8 cellular contexts compared by ENCODE assay signal in genomic region chr3:32177702-32178198, GRCh38.
DNase-seq lines count a peak whose midpoint lies in the region; ATAC-seq and TF ChIP-seq lines count a peak whose summit lies in the region.

No MANE protein-coding gene starts in this region.

- H3K14ac ChIP-seq in mesenchymal stem cell (ENCODE audit: low read length in 2 of 2): no peak overlapping the region

- peak; percentile 55 for DNase-seq in NCI-H345 (lab: John Stamatoyannopoulos, UW)
- DNase-seq in NCI-H345 treated with DMSO at 0.1 percent for 48 hours (lab: John Stamatoyannopoulos, UW; ENCODE audit: unreplicated experiment): no peak
- peak; percentile 61 for DNase-seq in NCI-H460 (ENCODE audit: extremely low read depth, low read depth)
- DNase-seq in ecto neural progenitor cell (ENCODE audit: low spot score): peak; percentile 70
- DNase-seq in mesenchymal stem cell: peak; percentile 71
- DNase-seq in thoracic aorta (ENCODE audit: low spot score): no peak

- peak; percentile 77 for ATAC-seq in HG02938 (IDR thresholded peaks at IDR 0.05; ENCODE audit: unreplicated experiment)
- peak; percentile 75 to 80 for ATAC-seq in activated CD4-positive, CD25-positive, alpha-beta regulatory T cell treated with anti-CD3 and anti-CD28 coated beads, Interleukin-2, amount 50 U/mL, for 24 hours
- peak; percentile 60 for ATAC-seq in thoracic aorta (ENCODE audit: insufficient number of reproducible peaks, low FRiP score, low read depth)

- H3K9ac ChIP-seq in mesenchymal stem cell (ENCODE audit: low read length): no peak overlapping the region

- no peak overlapping the region for H3K4me2 ChIP-seq in mesenchymal stem cell (ENCODE audit: low read length, poor library complexity, severe bottlenecking)

- H2AK5ac ChIP-seq in mesenchymal stem cell (ENCODE audit: low read length, severe bottlenecking): no peak overlapping the region

- H3K27me3 ChIP-seq in mesenchymal stem cell (ENCODE audit: control insufficient read depth in 1 of 2, insufficient read depth in 1 of 2, low read length in 2 of 2): peaks cover 0 to 16% of the 10 kb centered on the region in 2 experiments
- no peaks in the 10 kb centered on the region for H3K27me3 ChIP-seq in thoracic aorta (replicated peaks; ENCODE audit: insufficient read depth)

- no peak overlapping the region for H2BK5ac ChIP-seq in mesenchymal stem cell (ENCODE audit: low read depth, low read length, poor library complexity, severe bottlenecking)

- H3K79me1 ChIP-seq in mesenchymal stem cell (replicated peaks; ENCODE audit: low read length, poor library complexity, severe bottlenecking): no peaks in the 10 kb centered on the region

- no peak overlapping the region for H2AFZ ChIP-seq in mesenchymal stem cell (ENCODE audit: low read depth, low read length)

- no peak overlapping the region for H4K91ac ChIP-seq in mesenchymal stem cell (ENCODE audit: low read length)

- H3K36me3 ChIP-seq in mesenchymal stem cell (ENCODE audit: control insufficient read depth in 1 of 2, insufficient read depth in 2 of 2, low read depth in 1 of 2, low read length in 2 of 2) (no peaks in the 10 kb centered on the region), thoracic aorta (no peaks in the 10 kb centered on the region)

- no peak overlapping the region for H2BK15ac ChIP-seq in mesenchymal stem cell (ENCODE audit: low read depth, poor library complexity, severe bottlenecking)

- H3K4me1 ChIP-seq in mesenchymal stem cell (ENCODE audit: control insufficient read depth, insufficient read depth, low read depth, low read length) (peaks cover 2% of the 10 kb centered on the region), thoracic aorta (ENCODE audit: control insufficient read depth in 1 of 2, low read depth in 2 of 2) (no peaks in the 10 kb centered on the region)

- no peak overlapping the region for H2BK120ac ChIP-seq in mesenchymal stem cell (ENCODE audit: low read depth, low read length)

- no peak overlapping the region for H3K23ac ChIP-seq in mesenchymal stem cell (ENCODE audit: low read length in 2 of 2)

- H3K27ac ChIP-seq in mesenchymal stem cell (ENCODE audit: low read length, poor library complexity, severe bottlenecking) (no peak overlapping the region), thoracic aorta (no peak overlapping the region)

- no peak overlapping the region for H3K18ac ChIP-seq in mesenchymal stem cell (ENCODE audit: low read depth in 1 of 2, low read length in 2 of 2)

- H3K9me3 ChIP-seq in mesenchymal stem cell (ENCODE audit: control insufficient read depth, low read length) (no peaks in the 10 kb centered on the region), thoracic aorta (no peaks in the 10 kb centered on the region)

- no peak overlapping the region for H3K4ac ChIP-seq in mesenchymal stem cell (ENCODE audit: low read depth in 1 of 2, low read length in 2 of 2)

- TF ChIP-seq CTCF in thoracic aorta (IDR thresholded peaks at IDR 0.05): peak; percentile 42

- 44% methylated on average over 5 of the region's 5 CpGs for WGBS in mesenchymal stem cell

- no peak overlapping the region for H3K4me3 ChIP-seq in mesenchymal stem cell (ENCODE audit: insufficient read depth in 1 of 2, low read depth in 1 of 2, low read length in 2 of 2)
- no peak overlapping the region for H3K4me3 ChIP-seq in thoracic aorta

- no peak overlapping the region for H2BK12ac ChIP-seq in mesenchymal stem cell (ENCODE audit: low read length in 2 of 2)

- H4K8ac ChIP-seq in mesenchymal stem cell (ENCODE audit: low read length): no peak overlapping the region

Comparison
In these comparisons a context has a peak if more than half of its experiments do, and no peak if none do; other contexts are left out.
1. DNase-seq: peak in NCI-H345 (single experiment), NCI-H460 (single experiment), ecto neural progenitor cell (single experiment) and mesenchymal stem cell (single experiment); none in NCI-H345 treated with DMSO at 0.1 percent for 48 hours (single experiment) and thoracic aorta (single experiment).
2. Peak in every context shown above with its lines, with median percentiles within 50 percentile points of each other: ATAC-seq.